32 cellular contexts compared by ENCODE assay signal in the genomic region with DNA sequence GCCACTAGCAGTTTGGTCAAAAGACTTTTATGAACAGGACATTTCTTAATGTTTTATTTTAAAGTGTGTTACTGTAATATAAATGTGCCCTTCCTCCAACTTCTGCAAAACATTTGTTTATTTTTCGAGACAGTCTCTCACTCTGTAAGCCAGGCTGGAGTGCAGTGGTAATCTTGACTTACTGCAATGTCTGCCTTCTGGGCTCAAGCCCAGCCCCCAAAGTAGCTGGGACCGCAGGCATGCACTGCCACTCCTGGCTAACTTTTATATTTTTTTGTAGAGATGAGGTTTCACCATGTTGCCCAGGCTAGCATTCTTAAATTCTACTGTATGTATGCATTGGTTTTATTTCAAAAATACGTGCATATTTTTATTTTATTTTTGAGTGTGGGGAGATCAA.
"Had no signal": no experiment of that assay in that cellular context is flagged by ENCODE, and none has a peak within 500 bp of the region (broad histone marks: within the 10 kb centered on the region; RNA-seq: fewer than 3 reads in every experiment).

No MANE protein-coding gene starts in this region.

- H3K4me3 ChIP-seq: adrenal gland, PC-9, SK-N-MC had no signal

- H2AFZ ChIP-seq: PC-9 had no signal

- H3K9me3 Mint-ChIP-seq: activated T-helper 1 cell treated with anti-CD3 and anti-CD28 coated beads, Interleukin-12 subunit alpha, Interleukin-12 subunit beta, Interleukin-2, Interleukin-4 antibody, amounts not matched to agents 30 ng/mL and 10 ng/mL and 1 ng/mL, durations not matched to agents 14 hours and 24 hours and 36 hours; brain had no signal

- H3K36me3 Mint-ChIP-seq: activated CD4-positive, alpha-beta memory T cell treated with anti-CD3 and anti-CD28 coated beads for 36 hours; activated naive CD4-positive, alpha-beta T cell treated with anti-CD3 and anti-CD28 coated beads, Interleukin-2, amount 50 U/mL, for 72 hours; brain had no signal

- H3K4me2 ChIP-seq: PC-9 had no signal

- H3K27me3 Mint-ChIP-seq: activated B cell treated with CpG ODN at 0.5 μM for 24 hours; activated CD4-positive, alpha-beta memory T cell treated with anti-CD3 and anti-CD28 coated beads for 36 hours; brain had no signal

- H3K27ac ChIP-seq: adrenal gland, PC-9, RWPE1, SK-N-MC had no signal

- H3K36me3 ChIP-seq: adrenal gland had no signal

- H3K4me1 ChIP-seq: adrenal gland had no signal

- H3K27me3 ChIP-seq: adrenal gland had no signal

- DNase-seq: activated B cell treated with CpG ODN at 0.5 μM for 24 hours; activated CD4-positive, alpha-beta memory T cell treated with anti-CD3 and anti-CD28 coated beads for 36 hours; activated CD4-positive, alpha-beta T cell treated with anti-CD3 and anti-CD28 coated beads for 4 hours; activated CD4-positive, alpha-beta T cell treated with anti-CD3 and anti-CD28 coated beads, Interleukin-2, amount 50 U/mL, for 1 hour; activated CD4-positive, CD25-positive, alpha-beta regulatory T cell treated with anti-CD3 and anti-CD28 coated beads, Interleukin-2, amount 50 U/mL, for 72 hours; activated CD8-positive, alpha-beta memory T cell treated with anti-CD3 and anti-CD28 coated beads, Interleukin-2, amount 50 U/mL, for 4 hours; activated gamma-delta T cell treated with Interleukin-2 at 50 U/mL for 16 hours; activated naive CD4-positive, alpha-beta T cell treated with anti-CD3 and anti-CD28 coated beads for 36 hours; activated T-cell treated with anti-CD3 and anti-CD28 coated beads for 4 hours; activated T-cell treated with anti-CD3 and anti-CD28 coated beads, Interleukin-2, amount 50 U/mL, for 4 hours; adrenal gland; anterior cingulate cortex; caudate nucleus; cerebellar nuclear complex; Karpas-422; KBM-7; NCI-H1048; NCI-H1105 treated with DMSO at 0.1 percent for 48 hours; NCI-H1436 treated with DMSO at 0.1 percent for 48 hours; NCI-H1694 treated with DMSO at 0.1 percent for 48 hours; NCI-H2029; NCI-H345; NK-92 treated with Interleukin-12 subunit alpha and Interleukin-12 subunit beta, amount 100 ng/mL, for 24 hours; PC-9 had no signal

- H3K4me1 Mint-ChIP-seq: activated B cell treated with CpG ODN at 0.5 μM for 24 hours, brain had no signal

- ATAC-seq: activated naive CD4-positive, alpha-beta T cell treated with anti-CD3 and anti-CD28 coated beads, Interleukin-2, amount 50 U/mL, for 72 hours; activated T-cell treated with anti-CD3 and anti-CD28 coated beads, Interleukin-2, amount 50 U/mL, for 4 hours; Right ventricle myocardium inferior had no signal

- H3K9me3 ChIP-seq: adrenal gland had no signal

- H3K27ac Mint-ChIP-seq: activated B cell treated with CpG ODN at 0.5 μM for 24 hours; activated CD4-positive, alpha-beta memory T cell treated with anti-CD3 and anti-CD28 coated beads for 36 hours; activated naive CD4-positive, alpha-beta T cell treated with anti-CD3 and anti-CD28 coated beads for 36 hours; activated naive CD4-positive, alpha-beta T cell treated with anti-CD3 and anti-CD28 coated beads, Interleukin-2, amount 50 U/mL, for 72 hours; activated T-helper 1 cell treated with anti-CD3 and anti-CD28 coated beads, Interleukin-12 subunit alpha, Interleukin-12 subunit beta, Interleukin-2, Interleukin-4 antibody, amounts not matched to agents 30 ng/mL and 10 ng/mL and 1 ng/mL, durations not matched to agents 14 hours and 24 hours and 36 hours; brain; T-helper 1 cell treated with Interleukin-12 subunit alpha and Interleukin-12 subunit beta and Interleukin-4 antibody, amounts not matched to agents 30 μg/mL and 1 μg/mL, for 36 hours; T-helper 2 cell treated with Interferon-gamma antibody and Interleukin-4, amounts not matched to agents 5 μg/mL and 100 μg/mL, for 36 hours had no signal

- H3K4me3 Mint-ChIP-seq: activated B cell treated with CpG ODN at 0.5 μM for 24 hours; activated CD4-positive, alpha-beta memory T cell treated with anti-CD3 and anti-CD28 coated beads for 36 hours; activated naive CD4-positive, alpha-beta T cell treated with anti-CD3 and anti-CD28 coated beads for 36 hours; activated T-cell treated with anti-CD3 and anti-CD28 coated beads, Interleukin-2, amount 50 U/mL, for 4 hours; activated T-helper 1 cell treated with anti-CD3 and anti-CD28 coated beads, Interleukin-12 subunit alpha, Interleukin-12 subunit beta, Interleukin-2, Interleukin-4 antibody, amounts not matched to agents 30 ng/mL and 10 ng/mL and 1 ng/mL, durations not matched to agents 14 hours and 24 hours and 36 hours; brain; T-helper 1 cell treated with Interleukin-12 subunit alpha and Interleukin-12 subunit beta and Interleukin-4 antibody, amounts not matched to agents 30 μg/mL and 1 μg/mL, for 36 hours; T-helper 2 cell treated with Interferon-gamma antibody and Interleukin-4, amounts not matched to agents 5 μg/mL and 100 μg/mL, for 36 hours had no signal
